18 cellular contexts compared by ENCODE assay signal in the genomic region with DNA sequence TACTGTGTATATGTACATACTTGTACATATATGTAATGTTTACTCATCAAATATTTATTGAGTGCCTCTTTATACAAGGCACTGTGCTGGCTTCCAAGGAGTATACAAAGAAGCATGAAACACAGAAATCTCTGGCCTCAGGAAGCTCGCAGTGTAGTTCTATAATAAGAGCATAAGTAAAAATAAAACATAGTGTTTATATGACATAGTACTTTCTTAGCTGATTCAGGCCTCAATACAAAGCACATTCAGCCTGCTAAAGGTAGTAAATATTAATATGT. TPM values are rescaled to one million over a fixed set of nuclear protein-coding genes. Genes with fewer than 3 reads are reported as not detected.
A peak's percentile ranks its signal among the peaks of the same experiment; 100 is the strongest.
DNase-seq lines count a peak whose midpoint lies in the region; ATAC-seq and TF ChIP-seq lines count a peak whose summit lies in the region.
"Had no signal": no experiment of that assay in that cellular context is flagged by ENCODE, and none has a peak within 500 bp of the region (broad histone marks: within the 10 kb centered on the region; RNA-seq: fewer than 3 reads in every experiment).

No MANE protein-coding gene starts in this region.

- H3K27ac ChIP-seq in hepatocyte (peak overlapping the region; percentile 56), prostate gland (peak overlapping the region; percentile 25 to 50)
- H3K27ac ChIP-seq: SK-N-MC had no signal

- peak overlapping the region; percentile 76 for H3K27ac Mint-ChIP-seq in type B pancreatic cell
- H3K27ac Mint-ChIP-seq: H9 had no signal

- peaks cover 15% of the 10 kb centered on the region for H3K4me1 ChIP-seq in hepatocyte (ENCODE audit: insufficient read depth)
- H3K4me1 ChIP-seq in prostate gland (replicated peaks): peaks cover 7% of the 10 kb centered on the region

- no peak for TF ChIP-seq CTCF in LNCaP clone FGC (IDR thresholded peaks at IDR 0.05; ENCODE audit: control insufficient read depth, extremely low read depth, insufficient read depth)
- TF ChIP-seq CTCF in hepatocyte (IDR thresholded peaks at IDR 0.05; ENCODE audit: poor library complexity): no peak
- no peak for TF ChIP-seq CTCF in prostate gland (IDR thresholded peaks at IDR 0.05)
- no peak for TF ChIP-seq CTCF in type B pancreatic cell (conservative IDR thresholded peaks at IDR 0.05)

- H2AFZ ChIP-seq in hepatocyte: no peak overlapping the region

- H3K27me3 ChIP-seq in hepatocyte (no peaks in the 10 kb centered on the region), prostate gland (replicated peaks; ENCODE audit: insufficient read depth) (no peaks in the 10 kb centered on the region)

- WGBS in hepatocyte (ENCODE audit: low lambda C conversion rate, missing lambda C conversion rate): 53% methylated on average over 1 of the region's 1 CpG
- whole genome bisulfite sequencing in prostate gland: 49% methylated on average over 1 of the region's 1 CpG

- peaks cover 2% of the 10 kb centered on the region for H3K79me2 ChIP-seq in hepatocyte

- intact Hi-C loops in prostate gland (cut with DNase I): no loop called here

- H3K9me3 Mint-ChIP-seq in type B pancreatic cell: no peaks in the 10 kb centered on the region
- H3K9me3 Mint-ChIP-seq: H9 had no signal

- no peaks in the 10 kb centered on the region for H3K27me3 Mint-ChIP-seq in type B pancreatic cell

- no peaks in the 10 kb centered on the region for H4K20me1 ChIP-seq in hepatocyte (ENCODE audit: insufficient read depth, poor library complexity, severe bottlenecking)

- H3K4me3 Mint-ChIP-seq in type B pancreatic cell: no peak overlapping the region
- H3K4me3 Mint-ChIP-seq: H9 had no signal

- no peak for TF ChIP-seq POLR2A in prostate gland (IDR thresholded peaks at IDR 0.05)

- ATAC-seq in HG02870 (IDR thresholded peaks at IDR 0.05; ENCODE audit: unreplicated experiment) (no peak), HG03469 (IDR thresholded peaks at IDR 0.05; ENCODE audit: unreplicated experiment) (no peak), HG03442 (IDR thresholded peaks at IDR 0.05; ENCODE audit: unreplicated experiment) (no peak)

- H3K9me2 ChIP-seq in hepatocyte (replicated peaks; ENCODE audit: insufficient read depth): no peaks in the 10 kb centered on the region

- H3K4me1 Mint-ChIP-seq in type B pancreatic cell (ENCODE audit: unreplicated experiment): no peaks in the 10 kb centered on the region
- H3K4me1 Mint-ChIP-seq: H9 had no signal

- peaks cover 15% of the 10 kb centered on the region for H3K36me3 Mint-ChIP-seq in type B pancreatic cell

- H3K9me3 ChIP-seq in hepatocyte (ENCODE audit: low read depth) (no peaks in the 10 kb centered on the region), prostate gland (no peaks in the 10 kb centered on the region)

- DNase-seq in LNCaP clone FGC (ENCODE audit: low read depth) (peak; percentile 54), hepatocyte (ENCODE audit: low spot score) (no peak), prostate gland (ENCODE audit: low spot score) (no peak), type B pancreatic cell (ENCODE audit: extremely low spot score, unreplicated experiment) (no peak)
- DNase-seq: AML-193; H9; NCI-H1105 treated with DMSO at 0.1 percent for 48 hours; NCI-H1694; NCI-H2081 treated with DMSO at 0.1 percent for 48 hours; NCI-H446 treated with DMSO at 0.1 percent for 48 hours; NK-92 treated with Interleukin-12 subunit alpha and Interleukin-12 subunit beta, amount 100 ng/mL, for 24 hours; SHP77 had no signal

- H3K4me2 ChIP-seq in hepatocyte: peak overlapping the region; percentile 32

- H3K4me3 ChIP-seq in LNCaP clone FGC (ENCODE audit: low read depth, low read length): no peak overlapping the region
- H3K4me3 ChIP-seq in hepatocyte: no peak overlapping the region
- no peak overlapping the region for H3K4me3 ChIP-seq in prostate gland
- H3K4me3 ChIP-seq: SK-N-MC had no signal

- no peaks in the 10 kb centered on the region for H3K36me3 ChIP-seq in hepatocyte (replicated peaks; ENCODE audit: insufficient read depth, low read depth)
- H3K36me3 ChIP-seq in prostate gland: peaks cover 0 to 4% of the 10 kb centered on the region in 2 donors

RNA-seq across cellular contexts. Expression of a gene that starts 13.9 kb away (rescaled TPM):
- total RNA-seq in hepatocyte (34.3 and 55.2 TPM in 2 replicates), prostate gland (10 to 100 TPM; 45.9 to 56.6 TPM), type B pancreatic cell (ENCODE audit: low replicate concordance) (39.0 and 41.0 TPM in 2 replicates)
- 40.0 and 43.0 TPM in 2 replicates for polyA plus RNA-seq in hepatocyte

RNA-seq across cellular contexts. Expression of a gene that starts 50.1 kb away (rescaled TPM):
- 20.3 and 25.6 TPM in 2 replicates for total RNA-seq in hepatocyte
- polyA plus RNA-seq in hepatocyte: 41.1 and 44.5 TPM in 2 replicates
- total RNA-seq in prostate gland: 1,000 to 10,000 TPM; 1,031 to 1,176 TPM
- total RNA-seq in type B pancreatic cell (ENCODE audit: low replicate concordance): 4.2 and 13.7 TPM in 2 replicates
- total RNA-seq: OCI-LY7 had no signal

RNA-seq across cellular contexts. Expression of a gene that starts 58.7 kb away (rescaled TPM):
- total RNA-seq in hepatocyte (not detected in 2 replicates), prostate gland (under 1 TPM in 1 of 2 donors, not detected in 1; 0.91 TPM), type B pancreatic cell (ENCODE audit: low replicate concordance) (not detected in 2 replicates)
- polyA plus RNA-seq in hepatocyte: not detected in 2 replicates
- total RNA-seq: LHCN-M2, OCI-LY7 had no signal

Comparison
In these comparisons a context has a peak if more than half of its experiments do, and no peak if none do; other contexts are left out.
1. RNA of a gene that starts 50.1 kb away (total RNA-seq): 1,031 to 1,176 TPM in prostate gland; 20.3 to 25.6 TPM in hepatocyte and 4.2 to 13.7 TPM in type B pancreatic cell; every median in the first group is over 10 times any median in the second.